Comparison of ENCODE assay signal across 11 cellular contexts in genomic region chr10:124523301-124523871, GRCh38.
DNase-seq lines count a peak whose midpoint lies in the region; ATAC-seq and TF ChIP-seq lines count a peak whose summit lies in the region.
"Had no signal": no experiment of that assay in that cellular context is flagged by ENCODE, and none has a peak within 500 bp of the region (broad histone marks: within the 10 kb centered on the region; RNA-seq: fewer than 3 reads in every experiment).

No MANE protein-coding gene starts in this region.

- WGBS in esophagus muscularis mucosa: 67% methylated on average over 13 of the region's 17 CpGs

- TF ChIP-seq CTCF in esophagus muscularis mucosa (IDR thresholded peaks at IDR 0.05): no peak
- TF ChIP-seq CTCF in osteoblast (IDR thresholded peaks at IDR 0.05; ENCODE audit: extremely low read depth, low read depth, low read length): no peak

- H3K4me1 ChIP-seq in esophagus muscularis mucosa (peaks cover 9 to 36% (median 33%) of the 10 kb centered on the region in 4 donors), osteoblast (ENCODE audit: insufficient read depth, low read length) (peaks cover 20% of the 10 kb centered on the region)
- H3K4me1 ChIP-seq: HAP-1 had no signal

- H3K27me3 ChIP-seq in esophagus muscularis mucosa (no peaks in the 10 kb centered on the region), osteoblast (ENCODE audit: insufficient read depth, low read length) (no peaks in the 10 kb centered on the region)

- ATAC-seq in GM18867 (IDR thresholded peaks at IDR 0.05; ENCODE audit: unreplicated experiment): no peak
- ATAC-seq: natural killer cell had no signal

- TF ChIP-seq POLR2A in esophagus muscularis mucosa (IDR thresholded peaks at IDR 0.05; ENCODE audit: low read depth): no peak

- H4K20me1 ChIP-seq in osteoblast (ENCODE audit: insufficient read depth, low read length): no peaks in the 10 kb centered on the region

- peak overlapping the region; percentile 26 to 41 (median 32) for H3K4me3 ChIP-seq in esophagus muscularis mucosa
- peak overlapping the region; percentile 43 for H3K4me3 ChIP-seq in osteoblast (ENCODE audit: insufficient read depth, low read length)
- H3K4me3 ChIP-seq: HAP-1 had no signal

- H3K4me2 ChIP-seq in osteoblast (ENCODE audit: insufficient read depth, low read length): peak overlapping the region; percentile 63

- peak; percentile 53 for TF ChIP-seq EP300 in esophagus muscularis mucosa (IDR thresholded peaks at IDR 0.05)

- H3K79me2 ChIP-seq in osteoblast (ENCODE audit: insufficient read depth, low read length): no peaks in the 10 kb centered on the region

- DNase-seq in Ammon's horn (ENCODE audit: low spot score) (peak; percentile 63), NOMO-1 treated with DMSO at 0.1 percent for 48 hours (lab: John Stamatoyannopoulos, UW; ENCODE audit: unreplicated experiment) (peak; percentile 76), esophagus muscularis mucosa (ENCODE audit: extremely low spot score) (no peak), osteoblast (ENCODE audit: insufficient read length, low spot score, missing footprints) (peak; percentile 78), HPDE6-E6E7 (ENCODE audit: extremely low spot score) (no peak), SK-N-DZ (ENCODE audit: low spot score) (no peak)
- no peak for DNase-seq in activated effector memory CD4-positive, alpha-beta T cell treated with anti-CD3 and anti-CD28 coated beads, Interleukin-2, amount 50 U/mL, for 16 hours
- DNase-seq: natural killer cell had no signal

- H3K9me3 ChIP-seq in esophagus muscularis mucosa (no peaks in the 10 kb centered on the region), osteoblast (ENCODE audit: low read depth, low read length) (no peaks in the 10 kb centered on the region)
- H3K9me3 ChIP-seq: HAP-1 had no signal

- H3K27ac ChIP-seq in esophagus muscularis mucosa (replicated peaks in 1 of 4): peak overlapping the region; percentile 44 to 56 (median 50)
- H3K27ac ChIP-seq in osteoblast (ENCODE audit: low read depth, low read length): peak overlapping the region; percentile 19
- H3K27ac ChIP-seq: C4-2B had no signal

- H2AFZ ChIP-seq in osteoblast (ENCODE audit: low read length): peak overlapping the region; percentile 69

- intact Hi-C loops in esophagus muscularis mucosa (cut with DNase I): no loop called here

- H3K36me3 ChIP-seq in esophagus muscularis mucosa: no peaks in the 10 kb centered on the region
- H3K36me3 ChIP-seq in osteoblast (ENCODE audit: insufficient read depth, low read length): no peaks in the 10 kb centered on the region
- H3K36me3 ChIP-seq: HAP-1 had no signal

Comparison
In these comparisons a context has a peak if more than half of its experiments do, and no peak if none do; other contexts are left out.
1. DNase-seq: peak in Ammon's horn (single experiment), NOMO-1 treated with DMSO at 0.1 percent for 48 hours (single experiment) and osteoblast (single experiment); none in esophagus muscularis mucosa (single experiment), activated effector memory CD4-positive, alpha-beta T cell treated with anti-CD3 and anti-CD28 coated beads, Interleukin-2, amount 50 U/mL, for 16 hours (single experiment), HPDE6-E6E7 (single experiment) and SK-N-DZ (single experiment).